In the genomic region with DNA sequence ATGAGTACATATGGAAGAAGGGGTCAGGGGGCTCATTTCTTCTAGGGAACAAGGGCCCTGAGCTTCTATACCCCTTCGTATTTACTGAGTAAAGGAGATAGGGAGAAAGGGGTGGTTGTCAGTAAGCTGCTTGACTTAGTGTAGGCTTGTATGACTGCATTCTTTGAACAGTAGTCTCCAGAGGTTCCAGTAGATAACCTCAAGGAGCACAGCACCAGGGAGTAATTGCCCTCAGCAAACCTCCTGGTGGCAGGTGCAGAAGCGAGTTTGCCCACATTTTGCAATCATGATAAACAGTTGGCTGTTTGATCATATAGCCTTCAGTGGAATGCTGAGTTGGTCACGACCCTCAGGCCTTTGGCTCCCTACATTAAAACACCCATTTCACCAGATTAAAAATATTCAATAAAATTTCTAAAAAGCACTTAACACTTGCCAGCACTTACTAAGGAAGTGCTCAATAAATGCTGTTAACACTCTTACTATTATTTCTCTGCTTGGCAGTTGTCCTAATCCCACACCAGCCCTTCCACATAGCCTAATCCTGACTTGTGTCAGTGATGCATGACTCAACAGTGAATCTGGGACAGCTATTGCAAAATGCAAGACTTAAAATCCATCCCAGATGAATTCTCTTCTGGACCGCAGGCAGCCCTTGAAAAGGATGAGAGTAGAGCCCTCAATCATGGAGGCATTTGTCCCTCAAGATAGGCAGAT, we compare ENCODE assay signal across 13 cellular contexts. TPM values are rescaled to one million over a fixed set of nuclear protein-coding genes. Genes with fewer than 3 reads are reported as not detected.
DNase-seq lines count a peak whose midpoint lies in the region; ATAC-seq, FAIRE-seq and TF ChIP-seq lines count a peak whose summit lies in the region.
"Had no signal": no experiment of that assay in that cellular context is flagged by ENCODE, and none has a peak within 500 bp of the region (broad histone marks: within the 10 kb centered on the region; RNA-seq: fewer than 3 reads in every experiment).

No MANE protein-coding gene starts in this region.

- no peaks in the 10 kb centered on the region for H4K20me1 ChIP-seq in neural progenitor cell (ENCODE audit: low read depth)

- peak; percentile 76 for DNase-seq in BJ (ENCODE audit: low read depth)
- DNase-seq in LHCN-M2 (ENCODE audit: low read depth): peak; percentile 89
- DNase-seq in neural progenitor cell (ENCODE audit: low spot score): no peak
- DNase-seq in frontal cortex (ENCODE audit: low spot score in 2 of 2): no peak
- no peak for DNase-seq in NCI-H1694 treated with DMSO at 0.1 percent for 48 hours (lab: John Stamatoyannopoulos, UW)
- DNase-seq in NCI-H345 treated with DMSO at 0.1 percent for 48 hours (lab: John Stamatoyannopoulos, UW; ENCODE audit: unreplicated experiment): no peak
- DNase-seq: activated B cell treated with CpG ODN at 0.5 μM for 24 hours, RPMI8226 had no signal

- no peak overlapping the region for H3K4me2 ChIP-seq in neural progenitor cell

- H3K36me3 ChIP-seq in BJ (ENCODE audit: control insufficient read depth, insufficient read depth, low read length): no peaks in the 10 kb centered on the region
- H3K36me3 ChIP-seq in neural progenitor cell: no peaks in the 10 kb centered on the region

- H3K9me3 ChIP-seq in neural progenitor cell (ENCODE audit: low read depth): no peaks in the 10 kb centered on the region
- H3K9me3 ChIP-seq: tibial nerve had no signal

- H3K4me3 ChIP-seq in BJ (ENCODE audit: low read depth, low read length) (no peak overlapping the region), neural progenitor cell (no peak overlapping the region)
- H3K4me3 ChIP-seq: tibial nerve had no signal

- intact Hi-C loops in dendritic cell treated with granulocyte-macrophage colony-stimulating factor and Interleukin-4, amounts not matched to agents 40 ng/mL and 50 ng/mL, for 4 days (cut with micrococcal nuclease): loop anchor here (5.0 kb wide), 1 partner anchor 52 kb away; no protein-coding TSS in a partner anchor

- H3K9me3 Mint-ChIP-seq in dendritic cell treated with granulocyte-macrophage colony-stimulating factor and Interleukin-4, amounts not matched to agents 40 ng/mL and 50 ng/mL, for 4 days: no peaks in the 10 kb centered on the region
- peaks cover 2% of the 10 kb centered on the region for H3K9me3 Mint-ChIP-seq in neural progenitor cell
- H3K9me3 Mint-ChIP-seq: activated B cell treated with CpG ODN at 0.5 μM for 24 hours; central memory CD8-positive, alpha-beta T cell had no signal

- no peak overlapping the region for H3K4me3 Mint-ChIP-seq in dendritic cell treated with granulocyte-macrophage colony-stimulating factor and Interleukin-4, amounts not matched to agents 40 ng/mL and 50 ng/mL, for 4 days
- H3K4me3 Mint-ChIP-seq in neural progenitor cell: peak overlapping the region; percentile 4
- H3K4me3 Mint-ChIP-seq: activated B cell treated with CpG ODN at 0.5 μM for 24 hours; central memory CD8-positive, alpha-beta T cell had no signal

- H3K4me1 Mint-ChIP-seq in dendritic cell treated with granulocyte-macrophage colony-stimulating factor and Interleukin-4, amounts not matched to agents 40 ng/mL and 50 ng/mL, for 4 days (ENCODE audit: low read depth): peaks cover 83% of the 10 kb centered on the region
- H3K4me1 Mint-ChIP-seq in neural progenitor cell: peaks cover 29% of the 10 kb centered on the region

- no peaks in the 10 kb centered on the region for H3K4me1 ChIP-seq in neural progenitor cell

- peaks cover 23% of the 10 kb centered on the region for H3K36me3 Mint-ChIP-seq in dendritic cell treated with granulocyte-macrophage colony-stimulating factor and Interleukin-4, amounts not matched to agents 40 ng/mL and 50 ng/mL, for 4 days (ENCODE audit: low read depth)
- H3K36me3 Mint-ChIP-seq in neural progenitor cell: no peaks in the 10 kb centered on the region

- ATAC-seq in HG03159 (IDR thresholded peaks at IDR 0.05; ENCODE audit: unreplicated experiment): no peak

- POLR2A ChIA-PET in BJ (lab: Charles Lee): no interaction called here

- H3K27ac ChIP-seq in neural progenitor cell: no peak overlapping the region
- H3K27ac ChIP-seq: parathyroid adenoma had no signal

- CTCF ChIA-PET in BJ (lab: Yijun Ruan, JAX): interaction anchor here (0.6 to 1.3 kb wide), 5 partner anchors 9 to 147 kb away, joined by 3 to 4 read pairs (median 3); no protein-coding TSS in a partner anchor

- no peaks in the 10 kb centered on the region for H3K79me2 ChIP-seq in neural progenitor cell (ENCODE audit: low read depth)
- H3K79me2 ChIP-seq: parathyroid adenoma had no signal

- no peak for FAIRE-seq in frontal cortex (lab: Jason Lieb, UNC)

- no peaks in the 10 kb centered on the region for H3K27me3 Mint-ChIP-seq in dendritic cell treated with granulocyte-macrophage colony-stimulating factor and Interleukin-4, amounts not matched to agents 40 ng/mL and 50 ng/mL, for 4 days
- H3K27me3 Mint-ChIP-seq in neural progenitor cell (ENCODE audit: insufficient read depth, low read depth): peaks cover 5% of the 10 kb centered on the region
- H3K27me3 Mint-ChIP-seq: activated B cell treated with CpG ODN at 0.5 μM for 24 hours; central memory CD8-positive, alpha-beta T cell had no signal

- no peak overlapping the region for H3K9ac ChIP-seq in neural progenitor cell
- H3K9ac ChIP-seq: parathyroid adenoma had no signal

- no peak for TF ChIP-seq CTCF in BJ (IDR thresholded peaks at IDR 0.05; ENCODE audit: insufficient read depth, low read depth, low read length)
- no peak for TF ChIP-seq CTCF in neural progenitor cell (IDR thresholded peaks at IDR 0.05)

- no peaks in the 10 kb centered on the region for H3F3A ChIP-seq in neural progenitor cell (ENCODE audit: low read depth)

- H3K27me3 ChIP-seq in BJ (ENCODE audit: control insufficient read depth, insufficient read depth, low read length) (no peaks in the 10 kb centered on the region), neural progenitor cell (no peaks in the 10 kb centered on the region)
- H3K27me3 ChIP-seq: tibial nerve had no signal

- H2AFZ ChIP-seq in neural progenitor cell (replicated peaks): no peak overlapping the region
- H2AFZ ChIP-seq: parathyroid adenoma had no signal

- peak overlapping the region; percentile 95 for H3K27ac Mint-ChIP-seq in dendritic cell treated with granulocyte-macrophage colony-stimulating factor and Interleukin-4, amounts not matched to agents 40 ng/mL and 50 ng/mL, for 4 days
- H3K27ac Mint-ChIP-seq in neural progenitor cell: no peak overlapping the region
- H3K27ac Mint-ChIP-seq: activated B cell treated with CpG ODN at 0.5 μM for 24 hours had no signal

RNA-seq across cellular contexts. Expression of a gene that starts 3.7 kb away (rescaled TPM):
- polyA plus RNA-seq in BJ (2011; rRNA removed): 12.5 and 15.0 TPM in 2 replicates
- polyA minus RNA-seq in BJ (2011; rRNA and poly(A)+ RNA removed): 8.5 and 10.0 TPM in 2 replicates
- total RNA-seq in LHCN-M2 (2014; rRNA removed) (6.2 and 10.3 TPM in 2 replicates), neural progenitor cell (ENCODE audit: low replicate concordance) (3.6 and 7.4 TPM in 2 replicates), frontal cortex (3.3 TPM)
- polyA plus RNA-seq in LHCN-M2 (2012): 24.6 TPM

RNA-seq across cellular contexts. Expression of a gene that starts 31.5 kb away (rescaled TPM):
- 24.3 and 24.7 TPM in 2 replicates for polyA plus RNA-seq in BJ (2011; rRNA removed)
- 4.2 and 5.2 TPM in 2 replicates for polyA minus RNA-seq in BJ (2011; rRNA and poly(A)+ RNA removed)
- total RNA-seq in LHCN-M2 (2014; rRNA removed) (42.1 and 50.6 TPM in 2 replicates), neural progenitor cell (ENCODE audit: low replicate concordance) (18.6 and 20.4 TPM in 2 replicates), frontal cortex (7.3 TPM)
- polyA plus RNA-seq in LHCN-M2 (2012): 51.5 TPM

Comparison
In these comparisons a context has a peak if more than half of its experiments do, and no peak if none do; other contexts are left out.
1. DNase-seq: peak in BJ (single experiment) and LHCN-M2 (single experiment); none in neural progenitor cell (single experiment), frontal cortex (0 of 2), NCI-H1694 treated with DMSO at 0.1 percent for 48 hours (single experiment) and NCI-H345 treated with DMSO at 0.1 percent for 48 hours (single experiment).